ENCODE assay signal across 9 cellular contexts in genomic region chr1:248618878-248619277, GRCh38. TPM values are rescaled to one million over a fixed set of nuclear protein-coding genes. Genes with fewer than 3 reads are reported as not detected.
A peak's percentile ranks its signal among the peaks of the same experiment; 100 is the strongest.
DNase-seq lines count a peak whose midpoint lies in the region; ATAC-seq, FAIRE-seq and TF ChIP-seq lines count a peak whose summit lies in the region.
"Had no signal": no experiment of that assay in that cellular context is flagged by ENCODE, and none has a peak within 500 bp of the region (broad histone marks: within the 10 kb centered on the region; RNA-seq: fewer than 3 reads in every experiment).

No MANE protein-coding gene starts in this region.

- H3K27ac ChIP-seq in endothelial cell of umbilical vein (ENCODE audit: insufficient read depth, low read depth, low read length) (no peak overlapping the region), ovary (no peak overlapping the region)

- no peak for ATAC-seq in HG03139 (IDR thresholded peaks at IDR 0.05; ENCODE audit: unreplicated experiment)
- no peak for ATAC-seq in GM19467 (IDR thresholded peaks at IDR 0.05; ENCODE audit: unreplicated experiment)

- 7 to 9% (median 8%) methylated on average over 3 of the region's 3 CpGs for WGBS in ovary, 3 donors

- H3K36me3 ChIP-seq in MG63, result no peaks in the 10 kb centered on the region
- H3K36me3 ChIP-seq in endothelial cell of umbilical vein (ENCODE audit: control insufficient read depth in 2 of 2, extremely low read depth in 1 of 2, insufficient read depth in 2 of 2, low read length in 2 of 2), result no peaks in the 10 kb centered on the region
- H3K36me3 ChIP-seq in ovary, result no peaks in the 10 kb centered on the region

- dilution Hi-C loops in endothelial cell of umbilical vein (cut with MboI; ENCODE audit: extremely low pct_ligation_motif_present, low sequenced_read_pairs), result no loop called here

- H3K9me3 ChIP-seq in MG63 (no peaks in the 10 kb centered on the region), endothelial cell of umbilical vein (replicated peaks; ENCODE audit: control insufficient read depth, insufficient read depth, low read length) (no peaks in the 10 kb centered on the region), ovary (no peaks in the 10 kb centered on the region)

- FAIRE-seq in endothelial cell of umbilical vein (lab: Jason Lieb, UNC), result no peak

- no peaks in the 10 kb centered on the region for H4K20me1 ChIP-seq in endothelial cell of umbilical vein (replicated peaks; ENCODE audit: control insufficient read depth, extremely low read depth, insufficient read depth, low read length)

- H2AFZ ChIP-seq in endothelial cell of umbilical vein (ENCODE audit: low read depth, low read length), result no peak overlapping the region

- no peaks in the 10 kb centered on the region for H3K79me2 ChIP-seq in endothelial cell of umbilical vein (ENCODE audit: control insufficient read depth, insufficient read depth, low read length)

- H3K4me1 ChIP-seq in endothelial cell of umbilical vein (ENCODE audit: control insufficient read depth, extremely low read depth, insufficient read depth, low read length), result no peaks in the 10 kb centered on the region
- no peaks in the 10 kb centered on the region for H3K4me1 ChIP-seq in ovary (ENCODE audit: insufficient read depth)

- CTCF ChIA-PET in endothelial cell of umbilical vein (lab: Charles Lee), result interaction anchor here (1.5 to 2.4 kb wide), 2 partner anchors 188 to 202 kb away, joined by 3 to 6 read pairs; no protein-coding TSS in a partner anchor

- TF ChIP-seq POLR2A in endothelial cell of umbilical vein (IDR thresholded peaks at IDR 0.05; ENCODE audit: low read depth, low read length), result no peak
- no peak for TF ChIP-seq POLR2A in ovary (IDR thresholded peaks at IDR 0.05)

- no peak overlapping the region for H3K9ac ChIP-seq in endothelial cell of umbilical vein (replicated peaks; ENCODE audit: extremely low read depth, insufficient read depth, low read length)

- no TSS peak for BruUV-seq in endothelial cell of umbilical vein (replicated peaks; lab: Mats Ljungman, UMichigan)

- no peak for TF ChIP-seq EP300 in ovary (IDR thresholded peaks at IDR 0.05)

- H3K27me3 ChIP-seq in MG63 (no peaks in the 10 kb centered on the region), endothelial cell of umbilical vein (ENCODE audit: control insufficient read depth in 2 of 2, insufficient read depth in 2 of 2, low read length in 2 of 2) (no peaks in the 10 kb centered on the region), ovary (no peaks in the 10 kb centered on the region)

- intact Hi-C loops in endothelial cell of umbilical vein (cut with micrococcal nuclease) (no loop called here), ovary (cut with DNase I) (no loop called here)

- H3K4me3 ChIP-seq in MG63 (no peak overlapping the region), WI38 (ENCODE audit: low read depth, low read length) (no peak overlapping the region), endothelial cell of umbilical vein (replicated peaks in 1 of 3; ENCODE audit: insufficient read depth in 1 of 3, low read depth in 1 of 3, low read length in 3 of 3) (no peak overlapping the region), ovary (no peak overlapping the region)

- TF ChIP-seq CTCF in WI38 (IDR thresholded peaks at IDR 0.05; ENCODE audit: low read depth, low read length) (peak; percentile 48), endothelial cell of umbilical vein (IDR thresholded peaks at IDR 0.05; ENCODE audit: extremely low read depth in 1 of 2, insufficient read depth in 1 of 2, low read depth in 1 of 2, low read length in 2 of 2) (peak; percentile 38 to 45), ovary (IDR thresholded peaks at IDR 0.05) (no peak)

- no peak overlapping the region for H3K4me2 ChIP-seq in endothelial cell of umbilical vein (ENCODE audit: insufficient read depth, low read length)

- DNase-seq in GF-D8 (lab: John Stamatoyannopoulos, UW) (peak; percentile 12), MG63 (peak; percentile 62), endothelial cell of umbilical vein (ENCODE audit: low read depth, low spot score) (peak; percentile 36), ovary (peak in 3 of 5 donors; percentile 20 to 48 (median 32)), COR-L47 (lab: John Stamatoyannopoulos, UW) (no peak)

- no peaks in the 10 kb centered on the region for H3K9me1 ChIP-seq in endothelial cell of umbilical vein (replicated peaks; ENCODE audit: control insufficient read depth, extremely low read depth, insufficient read depth, low read length)

- POLR2A ChIA-PET in endothelial cell of umbilical vein (lab: Charles Lee), result no interaction called here

TF ChIP-seq in endothelial cell of umbilical vein, 7 proteins besides CTCF, POLR2A, EP300 and RAD21 (continues in another document):
- no peak for TF ChIP-seq POLR2AphosphoS5 (IDR thresholded peaks at IDR 0.05; ENCODE audit: insufficient read depth, low read depth, low read length)
- no peak for TF ChIP-seq MYC (IDR thresholded peaks at IDR 0.05; ENCODE audit: low read depth, low read length)
- TF ChIP-seq JUN (IDR thresholded peaks at IDR 0.05; ENCODE audit: borderline replicate concordance, insufficient read depth, insufficient read length, low read depth), result no peak
- TF ChIP-seq MAX (IDR thresholded peaks at IDR 0.05; ENCODE audit: insufficient read depth, insufficient read length), result no peak
- no peak for TF ChIP-seq EZH2 (IDR thresholded peaks at IDR 0.05; ENCODE audit: borderline replicate concordance, low read depth, low read length, severe bottlenecking)
- no peak for TF ChIP-seq GATA2 (IDR thresholded peaks at IDR 0.05; ENCODE audit: insufficient read depth, insufficient read length, low read depth, low read length)

RNA-seq across cellular contexts. Expression of gene OR2T11, which starts 16.0 kb away (rescaled TPM):
- not detected in 2 replicates for total RNA-seq in MG63 (2014; rRNA removed; shearing (Covaris generic); ENCODE audit: low replicate concordance)
- not detected in 2 replicates for total RNA-seq in endothelial cell of umbilical vein
- polyA plus RNA-seq in endothelial cell of umbilical vein, result not detected in 2 replicates
- polyA plus RNA-seq in endothelial cell of umbilical vein (2011; cell fraction: cytosol; rRNA removed), result not detected in 2 replicates
- not detected in 2 replicates for polyA plus RNA-seq in endothelial cell of umbilical vein (2011; cell fraction: nucleus; rRNA removed)
- polyA plus RNA-seq in endothelial cell of umbilical vein (2012), result not detected in 2 replicates
- polyA minus RNA-seq in endothelial cell of umbilical vein, result not detected in 2 replicates
- not detected for polyA minus RNA-seq in endothelial cell of umbilical vein (2011; cell fraction: cytosol; rRNA and poly(A)+ RNA removed)
- polyA minus RNA-seq in endothelial cell of umbilical vein (2011; cell fraction: nucleus; rRNA and poly(A)+ RNA removed), result not detected in 2 replicates
- total RNA-seq in ovary, result under 1 TPM in 1 of 7 donors, not detected in 6; 0.11 TPM
- polyA plus RNA-seq in ovary, result not detected
- polyA plus RNA-seq: neural cell had no signal

RNA-seq across cellular contexts. Expression of gene OR2T10, which starts 21.4 kb away (rescaled TPM):
- total RNA-seq in MG63 (2014; rRNA removed; shearing (Covaris generic); ENCODE audit: low replicate concordance), result not detected in 2 replicates
- total RNA-seq in endothelial cell of umbilical vein (not detected in 2 replicates), ovary (1 to 10 TPM in 1 of 7 donors, not detected in 6; 2.1 TPM)
- polyA plus RNA-seq in endothelial cell of umbilical vein (not detected in 2 replicates), ovary (not detected)
- not detected in 2 replicates for polyA plus RNA-seq in endothelial cell of umbilical vein (2011; cell fraction: cytosol; rRNA removed)
- polyA plus RNA-seq in endothelial cell of umbilical vein (2011; cell fraction: nucleus; rRNA removed), result not detected in 2 replicates
- not detected in 2 replicates for polyA plus RNA-seq in endothelial cell of umbilical vein (2012)
- not detected in 2 replicates for polyA minus RNA-seq in endothelial cell of umbilical vein
- not detected for polyA minus RNA-seq in endothelial cell of umbilical vein (2011; cell fraction: cytosol; rRNA and poly(A)+ RNA removed)
- not detected in 2 replicates for polyA minus RNA-seq in endothelial cell of umbilical vein (2011; cell fraction: nucleus; rRNA and poly(A)+ RNA removed)
- polyA plus RNA-seq: neural cell had no signal

RNA-seq across cellular contexts. Expression of gene OR2T35, which starts 26.2 kb away (rescaled TPM):
- not detected in 2 replicates for total RNA-seq in MG63 (2014; rRNA removed; shearing (Covaris generic); ENCODE audit: low replicate concordance)
- total RNA-seq in endothelial cell of umbilical vein, result not detected in 2 replicates
- not detected in 2 replicates for polyA plus RNA-seq in endothelial cell of umbilical vein
- not detected in 2 replicates for polyA plus RNA-seq in endothelial cell of umbilical vein (2011; cell fraction: cytosol; rRNA removed)
- not detected in 2 replicates for polyA plus RNA-seq in endothelial cell of umbilical vein (2011; cell fraction: nucleus; rRNA removed)
- not detected in 2 replicates for polyA plus RNA-seq in endothelial cell of umbilical vein (2012)
- polyA minus RNA-seq in endothelial cell of umbilical vein, result not detected in 2 replicates
- polyA minus RNA-seq in endothelial cell of umbilical vein (2011; cell fraction: cytosol; rRNA and poly(A)+ RNA removed), result not detected
- polyA minus RNA-seq in endothelial cell of umbilical vein (2011; cell fraction: nucleus; rRNA and poly(A)+ RNA removed), result not detected in 2 replicates
- total RNA-seq in ovary, result under 1 TPM in 1 of 7 donors, not detected in 6; 0.07 TPM
- not detected for polyA plus RNA-seq in ovary
- polyA plus RNA-seq: neural cell had no signal

RNA-seq across cellular contexts. Expression of gene OR2T27, which starts 36.5 kb away (rescaled TPM):
- total RNA-seq in MG63 (2014; rRNA removed; shearing (Covaris generic); ENCODE audit: low replicate concordance), result not detected in 2 replicates
- not detected in 2 replicates for total RNA-seq in endothelial cell of umbilical vein
- polyA plus RNA-seq in endothelial cell of umbilical vein, result not detected in 2 replicates
- not detected in 2 replicates for polyA plus RNA-seq in endothelial cell of umbilical vein (2011; cell fraction: cytosol; rRNA removed)
- polyA plus RNA-seq in endothelial cell of umbilical vein (2011; cell fraction: nucleus; rRNA removed), result not detected in 2 replicates
- not detected in 2 replicates for polyA plus RNA-seq in endothelial cell of umbilical vein (2012)
- not detected in 2 replicates for polyA minus RNA-seq in endothelial cell of umbilical vein
- not detected for polyA minus RNA-seq in endothelial cell of umbilical vein (2011; cell fraction: cytosol; rRNA and poly(A)+ RNA removed)
- not detected in 2 replicates for polyA minus RNA-seq in endothelial cell of umbilical vein (2011; cell fraction: nucleus; rRNA and poly(A)+ RNA removed)
- not detected for total RNA-seq in ovary
- under 1 TPM in 1 of 2 donors, not detected in 1; 0.11 TPM for polyA plus RNA-seq in ovary
- polyA plus RNA-seq: neural cell had no signal

RNA-seq across cellular contexts. Expression of gene OR2T34, which starts 44.3 kb away (rescaled TPM):
- not detected in 2 replicates for total RNA-seq in MG63 (2014; rRNA removed; shearing (Covaris generic); ENCODE audit: low replicate concordance)
- total RNA-seq in endothelial cell of umbilical vein, result not detected in 2 replicates
- not detected in 2 replicates for polyA plus RNA-seq in endothelial cell of umbilical vein
- not detected in 2 replicates for polyA plus RNA-seq in endothelial cell of umbilical vein (2011; cell fraction: cytosol; rRNA removed)
- not detected in 2 replicates for polyA plus RNA-seq in endothelial cell of umbilical vein (2011; cell fraction: nucleus; rRNA removed)
- polyA plus RNA-seq in endothelial cell of umbilical vein (2012), result not detected in 2 replicates
- polyA minus RNA-seq in endothelial cell of umbilical vein, result not detected in 2 replicates
- not detected for polyA minus RNA-seq in endothelial cell of umbilical vein (2011; cell fraction: cytosol; rRNA and poly(A)+ RNA removed)
- not detected in 2 replicates for polyA minus RNA-seq in endothelial cell of umbilical vein (2011; cell fraction: nucleus; rRNA and poly(A)+ RNA removed)
- not detected for total RNA-seq in ovary
- not detected for polyA plus RNA-seq in ovary
- polyA plus RNA-seq: neural cell had no signal

Comparison
In these comparisons a context has a peak if more than half of its experiments do, and no peak if none do; other contexts are left out.
1. CTCF ChIP-seq: peak in WI38 (single experiment) and endothelial cell of umbilical vein (2 of 2); none in ovary (0 of 3).